In genomic region chr2:10972683-10973433, GRCh38 we compare ENCODE assay signal across 19 cellular contexts.
DNase-seq lines count a peak whose midpoint lies in the region; ATAC-seq, FAIRE-seq and TF ChIP-seq lines count a peak whose summit lies in the region.
"Had no signal": no experiment of that assay in that cellular context is flagged by ENCODE, and none has a peak within 500 bp of the region (broad histone marks: within the 10 kb centered on the region; RNA-seq: fewer than 3 reads in every experiment).

No MANE protein-coding gene starts in this region.

- no peak overlapping the region for H3K27ac ChIP-seq in H1 (ENCODE audit: low read depth, low read length)
- H3K27ac ChIP-seq in neural progenitor cell = no peak overlapping the region
- H3K27ac ChIP-seq: HL-60, KMS-11, SJSA1 had no signal

- H3K79me2 ChIP-seq in H1 (ENCODE audit: control insufficient read depth in 1 of 2, insufficient read depth in 2 of 2, low read length in 2 of 2) (no peaks in the 10 kb centered on the region), neural progenitor cell (ENCODE audit: low read depth) (no peaks in the 10 kb centered on the region)

- H3K9me3 ChIP-seq in H1 (ENCODE audit: insufficient read depth in 2 of 2, low read depth in 1 of 2, low read length in 1 of 2) = no peaks in the 10 kb centered on the region
- H3K9me3 ChIP-seq in neural progenitor cell (ENCODE audit: low read depth) = no peaks in the 10 kb centered on the region
- H3K9me3 ChIP-seq: SJSA1 had no signal

- no peaks in the 10 kb centered on the region for H3K23me2 ChIP-seq in H1 (ENCODE audit: low read depth, low read length)

- intact Hi-C loops in activated T-helper 1 cell treated with anti-CD3 and anti-CD28 coated beads, Interleukin-12 subunit alpha, Interleukin-12 subunit beta, Interleukin-2, Interleukin-4 antibody, amounts not matched to agents 30 ng/mL and 10 ng/mL and 1 ng/mL, durations not matched to agents 14 hours and 24 hours and 36 hours (cut with micrococcal nuclease) = loop anchor here (10.0 kb wide), 1 partner anchor 152 kb away; no protein-coding TSS in a partner anchor

- H3K36me3 ChIP-seq in H1 (ENCODE audit: control insufficient read depth in 2 of 4, insufficient read depth in 4 of 4, low read length in 3 of 4) (no peaks in the 10 kb centered on the region), neural progenitor cell (no peaks in the 10 kb centered on the region)
- H3K36me3 ChIP-seq: SJSA1 had no signal

- H4K8ac ChIP-seq in H1 (ENCODE audit: extremely low read depth, insufficient read depth, low read length) = no peak overlapping the region

- no peak overlapping the region for H3K56ac ChIP-seq in H1 (replicated peaks; ENCODE audit: insufficient read length, low read depth, low read length)

- no peak overlapping the region for H2BK120ac ChIP-seq in H1 (replicated peaks; ENCODE audit: low read depth, low read length)

- no peak for FAIRE-seq in H1 (lab: Jason Lieb, UNC)

- no peak overlapping the region for H2AK5ac ChIP-seq in H1 (ENCODE audit: low read depth, low read length)

- no peak for TF ChIP-seq POLR2A in H1 (IDR thresholded peaks at IDR 0.05; ENCODE audit: control extremely low read depth in 1 of 2, low read depth in 2 of 2, low read length in 2 of 2)

- no peak overlapping the region for H4K5ac ChIP-seq in H1 (ENCODE audit: insufficient read length, low read depth, low read length)

- H3K23ac ChIP-seq in H1 (ENCODE audit: insufficient read length) = no peak overlapping the region

- no peak overlapping the region for H3K4me3 ChIP-seq in H1 (ENCODE audit: extremely low read depth in 1 of 4, insufficient read depth in 2 of 4, low read depth in 3 of 4, low read length in 4 of 4)
- H3K4me3 ChIP-seq in neural progenitor cell = no peak overlapping the region
- H3K4me3 ChIP-seq: SJSA1 had no signal

- H3K4me2 ChIP-seq in H1 (ENCODE audit: insufficient read depth in 1 of 2, low read depth in 2 of 2, low read length in 2 of 2) (0 out of 4 replicates have a peak overlapping the region, but pooled peaks of 1 of the 2 experiments have one; percentile 22), neural progenitor cell (peak overlapping the region; percentile 68)
- H3K4me2 ChIP-seq: KMS-11 had no signal

- H3K4ac ChIP-seq in H1 (replicated peaks; ENCODE audit: insufficient read length, low read depth, low read length) = no peak overlapping the region

- no peak for TF ChIP-seq EP300 in H1 (IDR thresholded peaks at IDR 0.05; ENCODE audit: borderline replicate concordance in 1 of 2, low read depth in 2 of 2, low read length in 2 of 2)

- no peak overlapping the region for H3K4me3 Mint-ChIP-seq in stimulated activated naive CD8-positive, alpha-beta T cell treated with anti-CD3 and anti-CD28 coated beads, Interleukin-15, amount 100 ng/mL, for 72 hours
- H3K4me3 Mint-ChIP-seq in neural progenitor cell = peak overlapping the region; percentile 11
- H3K4me3 Mint-ChIP-seq in activated T-helper 1 cell treated with anti-CD3 and anti-CD28 coated beads, Interleukin-12 subunit alpha, Interleukin-12 subunit beta, Interleukin-2, Interleukin-4 antibody, amounts not matched to agents 30 ng/mL and 10 ng/mL and 1 ng/mL, durations not matched to agents 14 hours and 24 hours and 36 hours = no peak overlapping the region

- no peak overlapping the region for H4K91ac ChIP-seq in H1 (replicated peaks; ENCODE audit: insufficient read length, low read length)

- H3K27me3 Mint-ChIP-seq in stimulated activated naive CD8-positive, alpha-beta T cell treated with anti-CD3 and anti-CD28 coated beads, Interleukin-15, amount 100 ng/mL, for 72 hours = peaks cover 60% of the 10 kb centered on the region
- peaks cover 21% of the 10 kb centered on the region for H3K27me3 Mint-ChIP-seq in neural progenitor cell (ENCODE audit: insufficient read depth, low read depth)
- peaks cover 15% of the 10 kb centered on the region for H3K27me3 Mint-ChIP-seq in activated T-helper 1 cell treated with anti-CD3 and anti-CD28 coated beads, Interleukin-12 subunit alpha, Interleukin-12 subunit beta, Interleukin-2, Interleukin-4 antibody, amounts not matched to agents 30 ng/mL and 10 ng/mL and 1 ng/mL, durations not matched to agents 14 hours and 24 hours and 36 hours (ENCODE audit: insufficient read depth)

- no peak overlapping the region for H3K14ac ChIP-seq in H1 (ENCODE audit: insufficient read length)

- H3K9me3 Mint-ChIP-seq in stimulated activated naive CD8-positive, alpha-beta T cell treated with anti-CD3 and anti-CD28 coated beads, Interleukin-15, amount 100 ng/mL, for 72 hours = no peaks in the 10 kb centered on the region
- peaks cover 12% of the 10 kb centered on the region for H3K9me3 Mint-ChIP-seq in neural progenitor cell
- H3K9me3 Mint-ChIP-seq in activated T-helper 1 cell treated with anti-CD3 and anti-CD28 coated beads, Interleukin-12 subunit alpha, Interleukin-12 subunit beta, Interleukin-2, Interleukin-4 antibody, amounts not matched to agents 30 ng/mL and 10 ng/mL and 1 ng/mL, durations not matched to agents 14 hours and 24 hours and 36 hours = no peaks in the 10 kb centered on the region

- H3K27me3 ChIP-seq in H1 (replicated peaks in 1 of 4; ENCODE audit: control insufficient read depth in 3 of 4, extremely low read depth in 1 of 4, insufficient read depth in 3 of 4, low read length in 3 of 4) (no peaks in the 10 kb centered on the region), neural progenitor cell (no peaks in the 10 kb centered on the region)
- H3K27me3 ChIP-seq: SJSA1 had no signal

- H2BK15ac ChIP-seq in H1 (ENCODE audit: low read length) = peak overlapping the region; percentile 24; the same call in 1 of the 2 replicates

- no peak overlapping the region for H3K9ac ChIP-seq in H1 (replicated peaks in 1 of 4; ENCODE audit: extremely low read depth in 1 of 4, low read depth in 3 of 4, low read length in 3 of 4)
- H3K9ac ChIP-seq in neural progenitor cell = no peak overlapping the region
- H3K9ac ChIP-seq: KMS-11 had no signal

- DNase-seq in stimulated activated naive CD8-positive, alpha-beta T cell treated with anti-CD3 and anti-CD28 coated beads, Interleukin-15, Interleukin-2, amounts not matched to agents 100 U/mL and 50 U/mL, for 24 hours = no peak
- no peak for DNase-seq in stimulated activated naive CD8-positive, alpha-beta T cell treated with anti-CD3 and anti-CD28 coated beads, Interleukin-15, amount 100 ng/mL, for 72 hours
- DNase-seq in H1 (ENCODE audit: low read depth in 1 of 2, low spot score in 2 of 2) (no peak), neural progenitor cell (ENCODE audit: low spot score) (peak; percentile 21), GDM1 (lab: John Stamatoyannopoulos, UW) (no peak), OCI-M1 (lab: John Stamatoyannopoulos, UW) (no peak)
- DNase-seq in activated naive CD4-positive, alpha-beta T cell (lab: John Stamatoyannopoulos, UW) = no peak
- no peak for DNase-seq in activated T-helper 1 cell treated with anti-CD3 and anti-CD28 coated beads, Interleukin-12 subunit alpha, Interleukin-12 subunit beta, Interleukin-2, Interleukin-4 antibody, amounts not matched to agents 30 ng/mL and 10 ng/mL and 1 ng/mL, durations not matched to agents 14 hours and 24 hours and 36 hours (ENCODE audit: low spot score)
- DNase-seq: EL, HCEC 1CT, NCI-H1694, NCI-H2081 treated with DMSO at 0.1 percent for 48 hours, NCI-H2171 treated with DMSO at 0.1 percent for 48 hours, NCI-H446, NCI-H526 had no signal

- TF ChIP-seq CTCF in H1 (IDR thresholded peaks at IDR 0.05; ENCODE audit: control extremely low read depth in 1 of 3, insufficient read depth in 1 of 3, low read depth in 1 of 3, low read length in 3 of 3) (peak in 1 of 3 experiments; percentile 6; a peak in 1 of 4 replicates), neural progenitor cell (IDR thresholded peaks at IDR 0.05) (no peak)

- peak; percentile 23 for ATAC-seq in stimulated activated naive CD8-positive, alpha-beta T cell treated with anti-CD3 and anti-CD28 coated beads, Interleukin-15, Interleukin-2, amounts not matched to agents 100 U/mL and 50 U/mL, for 24 hours
- ATAC-seq in stimulated activated naive CD8-positive, alpha-beta T cell treated with anti-CD3 and anti-CD28 coated beads, Interleukin-15, amount 100 ng/mL, for 72 hours = no peak
- ATAC-seq: Right ventricle myocardium inferior had no signal

- H3K4me1 ChIP-seq in H1 (replicated peaks in 1 of 4; ENCODE audit: control insufficient read depth in 3 of 4, insufficient read depth in 4 of 4, low read length in 3 of 4) (peaks cover 0 to 16% (median 0%) of the 10 kb centered on the region in 4 experiments; a peak in 4 of 7 replicates), neural progenitor cell (peaks cover 49% of the 10 kb centered on the region)
- H3K4me1 ChIP-seq: SJSA1 had no signal

- POLR2A ChIA-PET in H1 (lab: Charles Lee; ENCODE audit: partially characterized antibody) = no interaction called here

- H3F3A ChIP-seq in neural progenitor cell (ENCODE audit: low read depth) = peaks cover 33% of the 10 kb centered on the region

- no peak overlapping the region for H3K27ac Mint-ChIP-seq in stimulated activated naive CD8-positive, alpha-beta T cell treated with anti-CD3 and anti-CD28 coated beads, Interleukin-15, amount 100 ng/mL, for 72 hours
- peak overlapping the region; percentile 92 for H3K27ac Mint-ChIP-seq in neural progenitor cell
- H3K27ac Mint-ChIP-seq in activated T-helper 1 cell treated with anti-CD3 and anti-CD28 coated beads, Interleukin-12 subunit alpha, Interleukin-12 subunit beta, Interleukin-2, Interleukin-4 antibody, amounts not matched to agents 30 ng/mL and 10 ng/mL and 1 ng/mL, durations not matched to agents 14 hours and 24 hours and 36 hours = no peak overlapping the region

- H3K79me1 ChIP-seq in H1 (ENCODE audit: low read depth, low read length) = no peaks in the 10 kb centered on the region

- peaks cover 2% of the 10 kb centered on the region for H3K36me3 Mint-ChIP-seq in neural progenitor cell
- no peaks in the 10 kb centered on the region for H3K36me3 Mint-ChIP-seq in activated T-helper 1 cell treated with anti-CD3 and anti-CD28 coated beads, Interleukin-12 subunit alpha, Interleukin-12 subunit beta, Interleukin-2, Interleukin-4 antibody, amounts not matched to agents 30 ng/mL and 10 ng/mL and 1 ng/mL, durations not matched to agents 14 hours and 24 hours and 36 hours (ENCODE audit: low read depth)

- peak overlapping the region; percentile 23; the same call in 1 of the 2 replicates for H2AFZ ChIP-seq in H1 (ENCODE audit: low read length)
- H2AFZ ChIP-seq in neural progenitor cell (replicated peaks) = no peak overlapping the region

- CTCF ChIA-PET in H1 (lab: Charles Lee; ENCODE audit: partially characterized antibody) = interaction anchor here (0.9 to 1.8 kb wide), 5 partner anchors 14 to 140 kb away, joined by 3 to 5 read pairs (median 4); partner anchors contain the start of gene KCNF1

- H4K20me1 ChIP-seq in H1 (replicated peaks in 1 of 2; ENCODE audit: control insufficient read depth in 1 of 2, insufficient read depth in 2 of 2, low read length in 2 of 2) = no peaks in the 10 kb centered on the region
- H4K20me1 ChIP-seq in neural progenitor cell (ENCODE audit: low read depth) = peaks cover 5% of the 10 kb centered on the region

- no peak overlapping the region for H2BK20ac ChIP-seq in H1 (ENCODE audit: low read length)

- no peak for TF ChIP-seq RAD21 in H1 (IDR thresholded peaks at IDR 0.05 in 1 of 2, conservative IDR thresholded peaks at IDR 0.05 in 1 of 2; ENCODE audit: low read depth in 2 of 2, low read length in 2 of 2)

- H3K4me1 Mint-ChIP-seq in stimulated activated naive CD8-positive, alpha-beta T cell treated with anti-CD3 and anti-CD28 coated beads, Interleukin-15, amount 100 ng/mL, for 72 hours = peaks cover 7% of the 10 kb centered on the region
- peaks cover 72% of the 10 kb centered on the region for H3K4me1 Mint-ChIP-seq in neural progenitor cell
- peaks cover 4% of the 10 kb centered on the region for H3K4me1 Mint-ChIP-seq in activated T-helper 1 cell treated with anti-CD3 and anti-CD28 coated beads, Interleukin-12 subunit alpha, Interleukin-12 subunit beta, Interleukin-2, Interleukin-4 antibody, amounts not matched to agents 30 ng/mL and 10 ng/mL and 1 ng/mL, durations not matched to agents 14 hours and 24 hours and 36 hours (ENCODE audit: low read depth)

- WGBS in H1 (ENCODE audit: extremely low coverage in 1 of 2, insufficient coverage in 1 of 2, insufficient read length in 1 of 2, insufficient replicate concordance in 2 of 2, low coverage in 1 of 2, low lambda C conversion rate in 2 of 2, missing lambda C conversion rate in 1 of 2), 2 experiments = 87% methylated on average over 16 of the region's 17 CpGs; no CpG with 5 or more reads in 1 of the 2 experiments

- H3K18ac ChIP-seq in H1 (ENCODE audit: extremely low read depth, low read length) = peak overlapping the region; percentile 60; the same call in 1 of the 2 replicates

- H2BK12ac ChIP-seq in H1 (ENCODE audit: low read depth, low read length) = 0 out of 2 replicates have a peak overlapping the region, but pooled peaks have one; percentile 68

- 0 out of 2 replicates have a peak overlapping the region, but pooled peaks have one; percentile 8 for H2BK5ac ChIP-seq in H1 (ENCODE audit: low read depth, low read length)
